ENCODE assay signal across 8 cellular contexts in genomic region chr17:75394332-75394918, GRCh38. TPM values are rescaled to one million over a fixed set of nuclear protein-coding genes. Genes with fewer than 3 reads are reported as not detected.
DNase-seq lines count a peak whose midpoint lies in the region; ATAC-seq, FAIRE-seq and TF ChIP-seq lines count a peak whose summit lies in the region.

No MANE protein-coding gene starts in this region.

- H3K9me3 Mint-ChIP-seq in T-helper 1 cell treated with Interleukin-12 subunit alpha and Interleukin-12 subunit beta and Interleukin-4 antibody, amounts not matched to agents 30 μg/mL and 1 μg/mL, for 36 hours, result no peaks in the 10 kb centered on the region

- no peak for TF ChIP-seq RAD21 in neural cell (conservative IDR thresholded peaks at IDR 0.05)

- peak overlapping the region; percentile 90 for H3K4me2 ChIP-seq in neural cell (ENCODE audit: low read length)

- peak overlapping the region; percentile 61 for H2AFZ ChIP-seq in neural cell (ENCODE audit: low read depth, low read length)

- DNase-seq in T-helper 1 cell, result no peak
- peak; percentile 52 to 54 for DNase-seq in NCI-H526 (lab: John Stamatoyannopoulos, UW)
- DNase-seq in dermis blood vessel endothelial cell, result peak; percentile 33
- no peak for DNase-seq in frontal cortex (ENCODE audit: low spot score in 2 of 2)
- no peak for DNase-seq in GM19238 (ENCODE audit: insufficient read length, low spot score)

- peaks cover 24% of the 10 kb centered on the region for H3K36me3 Mint-ChIP-seq in T-helper 1 cell treated with Interleukin-12 subunit alpha and Interleukin-12 subunit beta and Interleukin-4 antibody, amounts not matched to agents 30 μg/mL and 1 μg/mL, for 36 hours (ENCODE audit: low read depth)

- ATAC-seq in HG03469 (IDR thresholded peaks at IDR 0.05; ENCODE audit: unreplicated experiment), result no peak

- no peaks in the 10 kb centered on the region for H3K27me3 Mint-ChIP-seq in T-helper 1 cell treated with Interleukin-12 subunit alpha and Interleukin-12 subunit beta and Interleukin-4 antibody, amounts not matched to agents 30 μg/mL and 1 μg/mL, for 36 hours (ENCODE audit: low read depth)

- H3K9me3 ChIP-seq in neural cell (ENCODE audit: low read length), result no peaks in the 10 kb centered on the region

- no peaks in the 10 kb centered on the region for H3K9me2 ChIP-seq in neural cell (ENCODE audit: insufficient read depth, low read length)

- H3K27me3 ChIP-seq in neural cell (ENCODE audit: insufficient read depth, low read depth, low read length), result no peaks in the 10 kb centered on the region

- H4K20me1 ChIP-seq in neural cell (ENCODE audit: insufficient read depth), result peaks cover 9% of the 10 kb centered on the region

- H3K4me3 ChIP-seq in neural cell (ENCODE audit: low read length), result peak overlapping the region; percentile 74

- H3K79me2 ChIP-seq in neural cell (replicated peaks; ENCODE audit: insufficient read depth, low read length), result peaks cover 74% of the 10 kb centered on the region

- no peaks in the 10 kb centered on the region for H3K36me3 ChIP-seq in neural cell (ENCODE audit: insufficient read depth, low read length)

- peak overlapping the region; percentile 94 for H3K4me3 Mint-ChIP-seq in T-helper 1 cell treated with Interleukin-12 subunit alpha and Interleukin-12 subunit beta and Interleukin-4 antibody, amounts not matched to agents 30 μg/mL and 1 μg/mL, for 36 hours

- H3K4me1 Mint-ChIP-seq in T-helper 1 cell treated with Interleukin-12 subunit alpha and Interleukin-12 subunit beta and Interleukin-4 antibody, amounts not matched to agents 30 μg/mL and 1 μg/mL, for 36 hours (ENCODE audit: low read depth), result peaks cover 56% of the 10 kb centered on the region

- peak overlapping the region; percentile 89 for H3K9ac ChIP-seq in neural cell (ENCODE audit: low read length)

- H3K27ac Mint-ChIP-seq in T-helper 1 cell treated with Interleukin-12 subunit alpha and Interleukin-12 subunit beta and Interleukin-4 antibody, amounts not matched to agents 30 μg/mL and 1 μg/mL, for 36 hours, result peak overlapping the region; percentile 80

- no peak for FAIRE-seq in frontal cortex (lab: Jason Lieb, UNC)

- H3F3A ChIP-seq in neural cell (ENCODE audit: insufficient read depth, low read length, poor library complexity, severe bottlenecking), result peaks cover 11% of the 10 kb centered on the region

- no peak for TF ChIP-seq EP300 in neural cell (conservative IDR thresholded peaks at IDR 0.05; ENCODE audit: poor library complexity, severe bottlenecking)

- peak overlapping the region; percentile 94 for H3K27ac ChIP-seq in neural cell (ENCODE audit: low read length)

- TF ChIP-seq CTCF in neural cell (IDR thresholded peaks at IDR 0.05; ENCODE audit: poor library complexity, severe bottlenecking), result no peak

TF ChIP-seq in neural cell, 6 proteins besides CTCF, POLR2A, EP300 and RAD21:
- peak; percentile 14 for TF ChIP-seq REST (IDR thresholded peaks at IDR 0.05; ENCODE audit: borderline replicate concordance)
- TF ChIP-seq EZH2 (IDR thresholded peaks at IDR 0.05; ENCODE audit: borderline replicate concordance, insufficient read depth, low read length, poor library complexity, severe bottlenecking), result no peak
- TF ChIP-seq TAF1 (IDR thresholded peaks at IDR 0.05; ENCODE audit: low read depth), result peak; percentile 25
- TF ChIP-seq SMC3 (conservative IDR thresholded peaks at IDR 0.05; ENCODE audit: poor library complexity), result no peak

RNA-seq across cellular contexts. Expression of gene GRB2, which starts 11.1 kb away (rescaled TPM):
- 91.2 and 124 TPM in 2 replicates for total RNA-seq in dermis blood vessel endothelial cell
- polyA plus RNA-seq in neural cell, result 134 and 150 TPM in 2 replicates
- polyA minus RNA-seq in neural cell, result 108 and 118 TPM in 2 replicates
- total RNA-seq in frontal cortex, result 159 TPM

Comparison
In these comparisons a context has a peak if more than half of its experiments do, and no peak if none do; other contexts are left out.
1. DNase-seq: peak in NCI-H526 (2 of 2) and dermis blood vessel endothelial cell (single experiment); none in T-helper 1 cell (0 of 5), frontal cortex (0 of 2) and GM19238 (single experiment).